9 cellular contexts compared by ENCODE assay signal in the genomic region with DNA sequence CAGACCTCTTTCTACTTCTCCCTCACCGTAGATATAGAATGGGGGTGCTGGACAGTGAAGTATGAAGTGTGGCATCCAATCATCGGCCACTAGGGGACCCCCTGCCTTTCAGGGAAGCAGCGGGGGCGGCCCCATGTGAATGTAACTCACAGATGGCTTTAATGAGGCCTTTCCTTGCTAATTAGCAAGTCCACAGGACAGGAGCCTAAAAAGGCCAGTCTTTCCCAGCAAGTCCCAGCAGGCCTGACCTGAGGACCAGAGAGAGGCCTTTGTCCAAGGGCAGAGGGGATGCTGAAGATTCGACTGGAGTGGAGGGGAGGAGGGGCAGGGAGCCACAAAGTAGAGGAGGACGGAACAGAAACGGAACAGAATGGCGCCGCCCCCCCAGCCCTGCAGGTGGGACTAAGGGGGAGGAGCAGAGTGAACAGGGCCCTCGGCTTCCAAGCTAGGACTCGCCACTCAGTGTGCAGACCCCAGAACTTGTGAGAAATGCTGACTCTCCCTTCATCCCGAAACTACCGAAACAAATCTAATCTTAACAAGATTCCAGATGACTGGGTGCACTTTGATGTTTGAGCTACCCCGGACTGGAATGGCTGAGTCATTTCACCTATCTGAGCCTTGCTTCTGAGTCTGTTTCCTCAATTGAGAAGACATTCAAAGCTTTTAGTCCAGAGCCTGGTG. TPM values are rescaled to one million over a fixed set of nuclear protein-coding genes. Genes with fewer than 3 reads are reported as not detected.
DNase-seq lines count a peak whose midpoint lies in the region; ATAC-seq, FAIRE-seq and TF ChIP-seq lines count a peak whose summit lies in the region.
"Had no signal": no experiment of that assay in that cellular context is flagged by ENCODE, and none has a peak within 500 bp of the region (broad histone marks: within the 10 kb centered on the region; RNA-seq: fewer than 3 reads in every experiment).

No MANE protein-coding gene starts in this region.

- peaks cover 49% of the 10 kb centered on the region in 2 donors for H3K4me1 ChIP-seq in duodenal mucosa (ENCODE audit: control insufficient read depth in 1 of 2, insufficient read depth in 2 of 2, low read length in 2 of 2)

- H3K9ac ChIP-seq in duodenal mucosa (ENCODE audit: low read depth in 1 of 2, low read length in 2 of 2): peak overlapping the region; percentile 40 to 46

- no peak overlapping the region for H3K4me3 Mint-ChIP-seq in immature natural killer cell
- H3K4me3 Mint-ChIP-seq: natural killer cell treated with Interleukin-12 subunit alpha and Interleukin-12 subunit beta and Interleukin-15 and Interleukin-18, amount 100 ng/mL, for 72 hours had no signal

- DNase-seq in AG08395 (ENCODE audit: low spot score): peak; percentile 73
- DNase-seq in RCC 7860 (ENCODE audit: low spot score): peak; percentile 60
- DNase-seq in non-pigmented ciliary epithelial cell (ENCODE audit: low read depth): peak; percentile 63
- no peak for DNase-seq in dorsolateral prefrontal cortex
- no peak for DNase-seq in DMS53 (lab: John Stamatoyannopoulos, UW)
- DNase-seq in immature natural killer cell: no peak

- H3K36me3 ChIP-seq in duodenal mucosa (ENCODE audit: control insufficient read depth in 1 of 2, insufficient read depth in 2 of 2, low read length in 2 of 2): peaks cover 0 to 11% of the 10 kb centered on the region in 2 donors

- H3K27me3 Mint-ChIP-seq in immature natural killer cell (ENCODE audit: low read depth in 3 of 3): peaks cover 0 to 3% (median 0%) of the 10 kb centered on the region in 3 donors

- peaks cover 0 to 2% of the 10 kb centered on the region in 2 donors for H3K4me1 Mint-ChIP-seq in immature natural killer cell

- no peaks in the 10 kb centered on the region for H3K9me3 ChIP-seq in duodenal mucosa (ENCODE audit: control insufficient read depth in 1 of 2, low read length in 2 of 2)

- ATAC-seq in GM19463 (IDR thresholded peaks at IDR 0.05; ENCODE audit: unreplicated experiment): peak; percentile 41

- H3K27ac Mint-ChIP-seq in immature natural killer cell: no peak overlapping the region
- H3K27ac Mint-ChIP-seq: natural killer cell treated with Interleukin-12 subunit alpha and Interleukin-12 subunit beta and Interleukin-15 and Interleukin-18, amount 100 ng/mL, for 72 hours had no signal

- no peaks in the 10 kb centered on the region for H3K9me3 Mint-ChIP-seq in immature natural killer cell
- H3K9me3 Mint-ChIP-seq: natural killer cell treated with Interleukin-12 subunit alpha and Interleukin-12 subunit beta and Interleukin-15 and Interleukin-18, amount 100 ng/mL, for 72 hours had no signal

- H3K4me3 ChIP-seq in duodenal mucosa (ENCODE audit: low read depth in 1 of 2, low read length in 2 of 2) (peak overlapping the region; percentile 37 to 44), dorsolateral prefrontal cortex (no peak overlapping the region)

- peak; percentile 7 for FAIRE-seq in RCC 7860 (lab: Jason Lieb, UNC)

- intact Hi-C loops in dorsolateral prefrontal cortex (cut with DNase I): no loop called here

- H3K27me3 ChIP-seq in duodenal mucosa (ENCODE audit: control insufficient read depth in 1 of 2, insufficient read depth in 2 of 2, low read length in 2 of 2) (no peaks in the 10 kb centered on the region), dorsolateral prefrontal cortex (peaks cover 0 to 10% (median 2%) of the 10 kb centered on the region in 45 donors)

- H3K27ac ChIP-seq in duodenal mucosa (ENCODE audit: low read depth, low read length) (peak overlapping the region; percentile 84), dorsolateral prefrontal cortex (no peak overlapping the region)

- H3K36me3 Mint-ChIP-seq in immature natural killer cell: no peaks in the 10 kb centered on the region
- H3K36me3 Mint-ChIP-seq: natural killer cell treated with Interleukin-12 subunit alpha and Interleukin-12 subunit beta and Interleukin-15 and Interleukin-18, amount 100 ng/mL, for 72 hours had no signal

- TF ChIP-seq CTCF in dorsolateral prefrontal cortex (IDR thresholded peaks at IDR 0.05 in 54 of 56, conservative IDR thresholded peaks at IDR 0.05 in 2 of 56; ENCODE audit: low read depth in 1 of 56, partially characterized antibody in 56 of 56): peak in 2 of 56 donors; percentile 8 to 27

RNA-seq across cellular contexts. Expression of a gene that starts 5.8 kb away (rescaled TPM):
- total RNA-seq in dorsolateral prefrontal cortex: under 1 TPM in 12 of 120 experiments, not detected in 108; 0.06 to 0.15 (median 0.10) TPM
- polyA plus RNA-seq in immature natural killer cell: under 1 TPM in 2 of 3 donors, not detected in 1; 0.06 to 0.10 TPM

RNA-seq across cellular contexts. Expression of a gene that starts 36.5 kb away (rescaled TPM):
- 1 to 10 TPM in 35 of 120 experiments, under 1 TPM in 72, not detected in 13; 0.28 to 2.3 (median 0.75) TPM for total RNA-seq in dorsolateral prefrontal cortex
- polyA plus RNA-seq in immature natural killer cell: not detected
- total RNA-seq: natural killer cell treated with Interleukin-12 subunit alpha and Interleukin-12 subunit beta and Interleukin-15 and Interleukin-18, amount 100 ng/mL, for 72 hours had no signal

RNA-seq across cellular contexts. Expression of a gene that starts 58.1 kb away (rescaled TPM):
- total RNA-seq in dorsolateral prefrontal cortex: 1 to 10 TPM in 119 of 120 experiments, under 1 TPM in 1; 0.99 to 10.0 (median 4.4) TPM
- polyA plus RNA-seq in immature natural killer cell: under 1 TPM in 2 of 3 donors, not detected in 1; 0.24 to 0.96 TPM

Comparison
In these comparisons a context has a peak if more than half of its experiments do, and no peak if none do; other contexts are left out.
1. DNase-seq: peak in AG08395 (single experiment), RCC 7860 (single experiment) and non-pigmented ciliary epithelial cell (single experiment); none in dorsolateral prefrontal cortex (0 of 10), DMS53 (single experiment) and immature natural killer cell (0 of 3).
2. H3K4me3 ChIP-seq: peak in duodenal mucosa (2 of 2); none in dorsolateral prefrontal cortex (0 of 59).